In the genomic region with DNA sequence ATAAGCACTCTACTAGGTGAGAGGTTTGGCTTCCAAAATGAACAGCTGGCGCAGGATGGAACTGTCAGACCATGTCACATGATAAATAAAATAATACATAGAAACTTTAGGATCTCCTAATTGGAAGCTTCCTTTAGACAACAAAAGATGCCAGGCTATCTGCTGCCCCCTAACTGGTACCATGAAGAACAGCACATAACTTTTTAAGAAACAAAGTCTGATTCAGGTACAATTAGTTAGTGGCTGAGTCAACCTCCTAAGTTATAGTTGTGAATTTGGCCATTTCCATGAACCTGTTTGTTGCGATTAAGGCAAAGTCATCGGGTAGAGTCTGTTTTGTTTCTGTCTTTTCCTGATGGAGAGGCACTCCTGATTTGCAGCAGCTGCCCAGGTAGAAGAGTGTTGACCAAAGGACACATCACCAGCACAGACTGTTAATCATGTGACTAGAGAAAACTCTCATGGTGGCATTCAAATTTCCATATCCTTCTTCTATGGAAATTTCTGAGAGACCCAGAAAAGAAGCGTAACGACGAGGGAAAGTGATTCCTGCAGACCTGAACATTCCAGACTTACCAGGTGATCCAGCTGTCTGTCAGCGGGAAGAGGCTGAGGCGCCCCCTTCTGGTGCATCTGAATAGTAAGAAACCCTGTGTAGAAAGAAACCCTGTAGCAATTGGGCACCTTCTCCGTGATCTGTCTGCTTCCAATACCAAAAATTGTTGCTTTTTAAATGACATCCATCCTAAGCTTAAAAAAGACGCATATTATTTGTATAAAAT, we compare ENCODE assay signal across 9 cellular contexts. TPM values are rescaled to one million over a fixed set of nuclear protein-coding genes. Genes with fewer than 3 reads are reported as not detected.
DNase-seq lines count a peak whose midpoint lies in the region; ATAC-seq and TF ChIP-seq lines count a peak whose summit lies in the region.
"Had no signal": no experiment of that assay in that cellular context is flagged by ENCODE, and none has a peak within 500 bp of the region (broad histone marks: within the 10 kb centered on the region; RNA-seq: fewer than 3 reads in every experiment).

No MANE protein-coding gene starts in this region.

- CTCF ChIA-PET in CD4-positive, alpha-beta memory T cell (lab: Charles Lee; ENCODE audit: partially characterized antibody) = no interaction called here

- no peak for TF ChIP-seq POLR2A in ovary (IDR thresholded peaks at IDR 0.05)

- no peaks in the 10 kb centered on the region for H3K36me3 Mint-ChIP-seq in CD4-positive, alpha-beta memory T cell

- H3K9me2 ChIP-seq in hepatocyte (replicated peaks; ENCODE audit: insufficient read depth) = no peaks in the 10 kb centered on the region

- in situ Hi-C loops in SK-MEL-5 (cut with HindIII; ENCODE audit: low pct_unique_long_range_greater_than_20kb, low sequenced_read_pairs) = loop anchor here (25.0 kb wide), 1 partner anchor 699 kb away; no protein-coding TSS in a partner anchor

- TF ChIP-seq EP300 in ovary (IDR thresholded peaks at IDR 0.05) = no peak

- H4K20me1 ChIP-seq in hepatocyte (ENCODE audit: insufficient read depth, poor library complexity, severe bottlenecking) = no peaks in the 10 kb centered on the region

- intact Hi-C loops in CD4-positive, alpha-beta memory T cell (cut with micrococcal nuclease) = no loop called here
- intact Hi-C loops in ovary (cut with DNase I) = no loop called here

- TF ChIP-seq CTCF in GM12872 (IDR thresholded peaks at IDR 0.05; ENCODE audit: insufficient read depth, low read depth, low read length) = peak; percentile 46; the same call in 1 of the 3 replicates
- TF ChIP-seq CTCF in hepatocyte (IDR thresholded peaks at IDR 0.05; ENCODE audit: poor library complexity) = peak; percentile 47
- peak in 1 of 3 donors; percentile 7 for TF ChIP-seq CTCF in ovary (IDR thresholded peaks at IDR 0.05)

- no peaks in the 10 kb centered on the region for H3K4me1 ChIP-seq in hepatocyte (ENCODE audit: insufficient read depth)
- no peaks in the 10 kb centered on the region for H3K4me1 ChIP-seq in CD4-positive, alpha-beta memory T cell (ENCODE audit: insufficient read depth, low read length)
- H3K4me1 ChIP-seq in ovary (ENCODE audit: insufficient read depth) = no peaks in the 10 kb centered on the region

- no peak overlapping the region for H3K27ac Mint-ChIP-seq in CD4-positive, alpha-beta memory T cell

- H3K27me3 ChIP-seq in hepatocyte (no peaks in the 10 kb centered on the region), ovary (no peaks in the 10 kb centered on the region)
- H3K27me3 ChIP-seq in CD4-positive, alpha-beta memory T cell (ENCODE audit: insufficient read depth, low read length) = no peaks in the 10 kb centered on the region

- H3K9me3 ChIP-seq in hepatocyte (ENCODE audit: low read depth) (no peaks in the 10 kb centered on the region), ovary (no peaks in the 10 kb centered on the region)
- H3K9me3 ChIP-seq in CD4-positive, alpha-beta memory T cell (ENCODE audit: control insufficient read depth in 1 of 2, low read length in 2 of 2) = no peaks in the 10 kb centered on the region
- H3K9me3 ChIP-seq: tibial nerve had no signal

- peak; percentile 47 for DNase-seq in A172 (ENCODE audit: low spot score)
- DNase-seq in SK-MEL-5 (ENCODE audit: low read depth, low spot score) = peak; percentile 72
- DNase-seq in hepatocyte (ENCODE audit: low spot score) = peak; percentile 60
- DNase-seq in cerebellar nuclear complex (lab: John Stamatoyannopoulos, UW) = no peak
- no peak for DNase-seq in CD4-positive, alpha-beta memory T cell
- DNase-seq in ovary = no peak

- peaks cover 3 to 6% of the 10 kb centered on the region in 2 donors for H3K27me3 Mint-ChIP-seq in CD4-positive, alpha-beta memory T cell

- no peak overlapping the region for H3K4me3 Mint-ChIP-seq in CD4-positive, alpha-beta memory T cell

- H2AFZ ChIP-seq in hepatocyte = no peak overlapping the region

- peaks cover 0 to 5% (median 1%) of the 10 kb centered on the region in 8 donors for H3K9me3 Mint-ChIP-seq in CD4-positive, alpha-beta memory T cell

- POLR2A ChIA-PET in CD4-positive, alpha-beta memory T cell (lab: Charles Lee; ENCODE audit: partially characterized antibody) = no interaction called here

- no peak for ATAC-seq in GM18498 (IDR thresholded peaks at IDR 0.05; ENCODE audit: unreplicated experiment)

- no peak overlapping the region for H3K27ac ChIP-seq in hepatocyte
- H3K27ac ChIP-seq in CD4-positive, alpha-beta memory T cell (ENCODE audit: low read depth, low read length) = no peak overlapping the region
- no peak overlapping the region for H3K27ac ChIP-seq in ovary
- H3K27ac ChIP-seq: tibial nerve had no signal

- no peaks in the 10 kb centered on the region for H3K79me2 ChIP-seq in hepatocyte

- WGBS in hepatocyte (ENCODE audit: low lambda C conversion rate, missing lambda C conversion rate) = 41% methylated on average over 10 of the region's 10 CpGs
- WGBS in ovary, 3 donors = 57 to 59% (median 58%) methylated on average over 10 of the region's 10 CpGs

- H3K4me3 ChIP-seq in hepatocyte (no peak overlapping the region), ovary (no peak overlapping the region)
- H3K4me3 ChIP-seq in CD4-positive, alpha-beta memory T cell (ENCODE audit: low read length in 2 of 2) = no peak overlapping the region
- H3K4me3 ChIP-seq: tibial nerve had no signal

- H3K4me2 ChIP-seq in hepatocyte = peak overlapping the region; percentile 30

- H3K4me1 Mint-ChIP-seq in CD4-positive, alpha-beta memory T cell = no peaks in the 10 kb centered on the region

- no peaks in the 10 kb centered on the region for H3K36me3 ChIP-seq in hepatocyte (replicated peaks; ENCODE audit: insufficient read depth, low read depth)
- H3K36me3 ChIP-seq in CD4-positive, alpha-beta memory T cell (ENCODE audit: insufficient read depth, low read length) = no peaks in the 10 kb centered on the region
- H3K36me3 ChIP-seq in ovary = no peaks in the 10 kb centered on the region
- H3K36me3 ChIP-seq: tibial nerve had no signal

RNA-seq across cellular contexts. Expression of gene INHBA, which starts 8.6 kb away (rescaled TPM):
- total RNA-seq in A172 (2014; rRNA removed; shearing (Covaris generic)) = 0.34 and 0.53 TPM in 2 replicates
- total RNA-seq in SK-MEL-5 (2014; rRNA removed; shearing (Covaris generic)) = 0.05 and 0.29 TPM in 2 replicates
- 0.04 and 0.23 TPM in 2 replicates for polyA plus RNA-seq in SK-MEL-5 (2015; cell fraction: cytosol; rRNA removed)
- 0.60 and 1.1 TPM in 2 replicates for polyA plus RNA-seq in SK-MEL-5 (2015; cell fraction: nucleus; rRNA removed)
- total RNA-seq in hepatocyte (8.2 and 10.8 TPM in 2 replicates), ovary (10 to 100 TPM in 2 of 7 donors, 1 to 10 TPM in 5; 2.1 to 18.0 (median 7.3) TPM)
- polyA plus RNA-seq in hepatocyte (7.0 and 9.4 TPM in 2 replicates), ovary (1 to 10 TPM; 3.4 to 5.8 TPM)
- total RNA-seq in CD4-positive, alpha-beta memory T cell = under 1 TPM in 1 of 2 experiments, not detected in 1; 0.14 TPM
- not detected for polyA plus RNA-seq in CD4-positive, alpha-beta memory T cell

Comparison
In these comparisons a context has a peak if more than half of its experiments do, and no peak if none do; other contexts are left out.
1. DNase-seq: peak in A172 (single experiment), SK-MEL-5 (single experiment) and hepatocyte (single experiment); none in cerebellar nuclear complex (0 of 2), CD4-positive, alpha-beta memory T cell (0 of 5) and ovary (0 of 5).